ENCODE assay signal across 8 cellular contexts in the genomic region with DNA sequence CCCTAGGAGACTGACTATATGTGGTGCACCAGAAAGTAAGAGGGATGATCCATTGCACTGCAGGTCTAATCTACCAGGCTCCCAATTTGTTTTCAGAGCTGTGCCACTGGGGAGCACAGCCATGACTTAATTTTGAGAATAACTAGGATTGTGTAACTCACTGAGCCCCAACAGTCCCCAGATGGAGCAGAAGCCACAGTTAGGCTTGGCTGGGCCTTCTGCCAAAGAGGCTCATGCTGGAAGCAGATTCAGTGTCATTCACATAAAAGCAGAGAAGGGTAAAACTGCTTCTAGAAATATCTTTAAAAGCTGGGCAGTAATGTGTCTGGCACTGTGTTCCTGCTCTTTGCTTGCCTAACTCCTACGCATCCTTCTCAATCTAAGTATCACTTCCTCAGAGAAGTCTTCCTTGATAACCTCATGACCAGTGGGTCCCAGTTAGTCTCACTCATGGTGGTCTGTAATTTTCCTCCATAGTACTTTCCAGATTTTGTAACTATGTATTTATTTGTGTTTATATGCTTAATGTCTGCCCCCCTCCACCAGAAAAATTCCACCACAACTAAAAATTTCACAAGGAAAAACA. TPM values are rescaled to one million over a fixed set of nuclear protein-coding genes. Genes with fewer than 3 reads are reported as not detected.
DNase-seq lines count a peak whose midpoint lies in the region; FAIRE-seq and TF ChIP-seq lines count a peak whose summit lies in the region.

No MANE protein-coding gene starts in this region.

- peaks cover 24% of the 10 kb centered on the region for H3K4me1 ChIP-seq in A673 (ENCODE audit: insufficient read depth, low read length, poor library complexity, severe bottlenecking)
- peaks cover 22% of the 10 kb centered on the region for H3K4me1 ChIP-seq in astrocyte (ENCODE audit: insufficient read depth, low read length)
- peaks cover 30% of the 10 kb centered on the region for H3K4me1 ChIP-seq in mesenchymal stem cell (ENCODE audit: control insufficient read depth, insufficient read depth, low read depth, low read length)
- peaks cover 8 to 14% of the 10 kb centered on the region in 2 donors for H3K4me1 ChIP-seq in neuronal stem cell (ENCODE audit: control insufficient read depth in 2 of 2, insufficient read depth in 1 of 2, low read depth in 1 of 2, low read length in 2 of 2)
- peaks cover 6 to 17% of the 10 kb centered on the region in 2 donors for H3K4me1 ChIP-seq in kidney (ENCODE audit: control insufficient read depth in 1 of 2, insufficient read depth in 1 of 2, low read depth in 1 of 2, low read length in 2 of 2)

- H2BK15ac ChIP-seq in mesenchymal stem cell (ENCODE audit: low read depth, poor library complexity, severe bottlenecking) (no peak overlapping the region), neuronal stem cell (ENCODE audit: low read length) (no peak overlapping the region)

- H3K36me3 ChIP-seq in A673 (ENCODE audit: insufficient read depth, low read length, poor library complexity, severe bottlenecking) (peaks cover 31% of the 10 kb centered on the region), astrocyte (ENCODE audit: insufficient read depth, low read length) (peaks cover 13% of the 10 kb centered on the region), mesenchymal stem cell (ENCODE audit: control insufficient read depth in 1 of 2, insufficient read depth in 2 of 2, low read depth in 1 of 2, low read length in 2 of 2) (peaks cover 47 to 50% of the 10 kb centered on the region in 2 experiments), neuronal stem cell (replicated peaks in 1 of 2; ENCODE audit: control insufficient read depth in 2 of 2, insufficient read depth in 2 of 2, low read length in 2 of 2) (peaks cover 10 to 43% of the 10 kb centered on the region in 2 donors), kidney (ENCODE audit: control insufficient read depth in 1 of 2, insufficient read depth in 2 of 2, low read length in 2 of 2) (peaks cover 10 to 14% of the 10 kb centered on the region in 2 donors)

- H3K79me1 ChIP-seq in mesenchymal stem cell (replicated peaks; ENCODE audit: low read length, poor library complexity, severe bottlenecking) (peaks cover 21% of the 10 kb centered on the region), neuronal stem cell (ENCODE audit: low read depth, low read length) (peaks cover 9% of the 10 kb centered on the region)

- H3K27me3 Mint-ChIP-seq in HFFc6 (ENCODE audit: insufficient read depth) (peaks cover 2% of the 10 kb centered on the region; the same call in 1 of the 2 replicates), astrocyte (ENCODE audit: low read depth, unreplicated experiment) (no peaks in the 10 kb centered on the region)

- H3K27ac Mint-ChIP-seq in HFFc6 (peak overlapping the region; percentile 93), astrocyte (ENCODE audit: unreplicated experiment) (peak overlapping the region; percentile 79)

- intact Hi-C loops in A673 (cut with micrococcal nuclease; ENCODE audit: unreplicated experiment) (no loop called here), kidney (cut with DNase I) (no loop called here)

- H2BK5ac ChIP-seq in mesenchymal stem cell (ENCODE audit: low read depth, low read length, poor library complexity, severe bottlenecking) (no peak overlapping the region), neuronal stem cell (ENCODE audit: low read length) (no peak overlapping the region)

- H3K4me3 Mint-ChIP-seq in HFFc6, result peak overlapping the region; percentile 65
- peak overlapping the region; percentile 35 for H3K4me3 Mint-ChIP-seq in astrocyte (ENCODE audit: unreplicated experiment)

- peak; percentile 63 for DNase-seq in A673 (ENCODE audit: low spot score)
- DNase-seq in HFFc6, result peak; percentile 73
- DNase-seq in astrocyte (ENCODE audit: low read depth), result peak; percentile 29
- peak; percentile 48 for DNase-seq in mesenchymal stem cell
- no peak for DNase-seq in DMS53 (lab: John Stamatoyannopoulos, UW)
- DNase-seq in D721Med (ENCODE audit: insufficient read length, low spot score), result no peak
- DNase-seq in neuronal stem cell (ENCODE audit: low spot score), result no peak
- DNase-seq in kidney, result no peak

- H3K23ac ChIP-seq in mesenchymal stem cell (ENCODE audit: low read length in 2 of 2) (peak overlapping the region in 1 of 2 experiments; percentile 2), neuronal stem cell (ENCODE audit: low read depth, low read length, poor library complexity) (no peak overlapping the region)

- peaks cover 61% of the 10 kb centered on the region for H3K4me1 Mint-ChIP-seq in HFFc6 (ENCODE audit: low read depth)
- peaks cover 40% of the 10 kb centered on the region for H3K4me1 Mint-ChIP-seq in astrocyte (ENCODE audit: low read depth, unreplicated experiment)

- no peak overlapping the region for H3K14ac ChIP-seq in mesenchymal stem cell (ENCODE audit: low read length in 2 of 2)
- H3K14ac ChIP-seq in neuronal stem cell (ENCODE audit: low read length), result no peak overlapping the region

- H3K9ac ChIP-seq in astrocyte (ENCODE audit: low read length) (no peak overlapping the region), mesenchymal stem cell (ENCODE audit: low read length) (peak overlapping the region; percentile 74), neuronal stem cell (ENCODE audit: low read depth, low read length, poor library complexity) (no peak overlapping the region), kidney (ENCODE audit: low read length in 2 of 2) (no peak overlapping the region)

- H2AK5ac ChIP-seq in mesenchymal stem cell (ENCODE audit: low read length, severe bottlenecking), result no peak overlapping the region
- no peak overlapping the region for H2AK5ac ChIP-seq in neuronal stem cell (ENCODE audit: low read depth, low read length)

- H3K4ac ChIP-seq in mesenchymal stem cell (ENCODE audit: low read depth in 1 of 2, low read length in 2 of 2), result no peak overlapping the region
- H3K4ac ChIP-seq in neuronal stem cell (ENCODE audit: low read length), result no peak overlapping the region

- H3K18ac ChIP-seq in mesenchymal stem cell (ENCODE audit: low read depth in 1 of 2, low read length in 2 of 2) (no peak overlapping the region), neuronal stem cell (ENCODE audit: low read length) (no peak overlapping the region)

- H3K27me3 ChIP-seq in A673 (replicated peaks; ENCODE audit: insufficient read depth, low read depth, low read length, poor library complexity), result no peaks in the 10 kb centered on the region
- no peaks in the 10 kb centered on the region for H3K27me3 ChIP-seq in astrocyte (ENCODE audit: insufficient read depth, low read length)
- H3K27me3 ChIP-seq in mesenchymal stem cell (ENCODE audit: control insufficient read depth in 1 of 2, insufficient read depth in 1 of 2, low read length in 2 of 2), result no peaks in the 10 kb centered on the region
- no peaks in the 10 kb centered on the region for H3K27me3 ChIP-seq in neuronal stem cell (ENCODE audit: control insufficient read depth in 3 of 3, insufficient read depth in 3 of 3, low read depth in 1 of 3, low read length in 3 of 3)

- FAIRE-seq in astrocyte (lab: Jason Lieb, UNC) (no peak), D721Med (lab: Jason Lieb, UNC) (no peak), kidney (lab: Jason Lieb, UNC) (no peak)

- H3K9me3 Mint-ChIP-seq in HFFc6, result no peaks in the 10 kb centered on the region
- H3K9me3 Mint-ChIP-seq in astrocyte (ENCODE audit: unreplicated experiment), result no peaks in the 10 kb centered on the region

- H4K91ac ChIP-seq in mesenchymal stem cell (ENCODE audit: low read length) (no peak overlapping the region), neuronal stem cell (ENCODE audit: low read depth, low read length, poor library complexity) (no peak overlapping the region)

- no peak overlapping the region for H2BK120ac ChIP-seq in mesenchymal stem cell (ENCODE audit: low read depth, low read length)
- no peak overlapping the region for H2BK120ac ChIP-seq in neuronal stem cell (ENCODE audit: low read depth, low read length)

- TF ChIP-seq CTCF in A673 (conservative IDR thresholded peaks at IDR 0.05; ENCODE audit: low read depth, low read length), result no peak
- no peak for TF ChIP-seq CTCF in HFFc6 (IDR thresholded peaks at IDR 0.05)
- no peak for TF ChIP-seq CTCF in astrocyte (IDR thresholded peaks at IDR 0.05; ENCODE audit: insufficient read depth, low read depth, low read length)
- TF ChIP-seq CTCF in D721Med (IDR thresholded peaks at IDR 0.05; ENCODE audit: insufficient read depth, missing control alignments), result no peak
- no peak for TF ChIP-seq CTCF in kidney (IDR thresholded peaks at IDR 0.05; ENCODE audit: borderline replicate concordance, extremely low read depth, insufficient read depth)

- no peak overlapping the region for H3K4me3 ChIP-seq in A673 (ENCODE audit: low read depth, low read length, poor library complexity, severe bottlenecking)
- H3K4me3 ChIP-seq in astrocyte (ENCODE audit: insufficient read depth, low read depth, low read length), result no peak overlapping the region
- H3K4me3 ChIP-seq in mesenchymal stem cell (ENCODE audit: insufficient read depth in 1 of 2, low read depth in 1 of 2, low read length in 2 of 2), result no peak overlapping the region
- H3K4me3 ChIP-seq in neuronal stem cell (ENCODE audit: low read length in 2 of 2), result no peak overlapping the region
- no peak overlapping the region for H3K4me3 ChIP-seq in kidney (ENCODE audit: low read length in 2 of 2)

- H3K79me2 ChIP-seq in astrocyte (ENCODE audit: insufficient read depth, low read length), result peaks cover 90% of the 10 kb centered on the region

- POLR2A ChIA-PET in A673 (lab: Charles Lee; ENCODE audit: low non-redundant PET), result no interaction called here

- H3K4me2 ChIP-seq in astrocyte (ENCODE audit: low read length) (no peak overlapping the region), mesenchymal stem cell (ENCODE audit: low read length, poor library complexity, severe bottlenecking) (no peak overlapping the region), neuronal stem cell (ENCODE audit: insufficient read depth, low read length, poor library complexity, severe bottlenecking) (no peak overlapping the region)

- H3K36me3 Mint-ChIP-seq in HFFc6 (ENCODE audit: low read depth), result peaks cover 14% of the 10 kb centered on the region; the same call in 1 of the 2 replicates
- peaks cover 15% of the 10 kb centered on the region for H3K36me3 Mint-ChIP-seq in astrocyte (ENCODE audit: low read depth, unreplicated experiment)

- 100% methylated on average over 1 of the region's 1 CpG for WGBS in mesenchymal stem cell
- WGBS in neuronal stem cell (ENCODE audit: extremely low coverage in 2 of 2, insufficient read length in 2 of 2, insufficient replicate concordance in 1 of 2), 2 donors, result no CpG with 5 or more reads among the region's 1 CpG

- CTCF ChIA-PET in A673 (lab: Charles Lee), result interaction anchor here (0.8 kb wide), 1 partner anchor 20 kb away, joined by 3 read pairs; no protein-coding TSS in a partner anchor

- peak overlapping the region; percentile 62 for H3K27ac ChIP-seq in A673 (ENCODE audit: low read depth, low read length, poor library complexity, severe bottlenecking)
- no peak overlapping the region for H3K27ac ChIP-seq in astrocyte (ENCODE audit: low read depth, low read length)
- H3K27ac ChIP-seq in mesenchymal stem cell (ENCODE audit: low read length, poor library complexity, severe bottlenecking), result no peak overlapping the region
- no peak overlapping the region for H3K27ac ChIP-seq in neuronal stem cell (replicated peaks; ENCODE audit: low read length)
- peak overlapping the region in 1 of 2 donors; percentile 40 for H3K27ac ChIP-seq in kidney (ENCODE audit: low read depth in 2 of 2, low read length in 2 of 2)

- H4K20me1 ChIP-seq in astrocyte (ENCODE audit: insufficient read depth, low read length), result peaks cover 61% of the 10 kb centered on the region

- no peak overlapping the region for H2AFZ ChIP-seq in astrocyte (ENCODE audit: low read depth, low read length)
- no peak overlapping the region for H2AFZ ChIP-seq in mesenchymal stem cell (ENCODE audit: low read depth, low read length)
- H2AFZ ChIP-seq in neuronal stem cell (ENCODE audit: low read length), result no peak overlapping the region

- H3K9me3 ChIP-seq in A673 (ENCODE audit: low read depth, low read length, poor library complexity, severe bottlenecking), result no peaks in the 10 kb centered on the region
- no peaks in the 10 kb centered on the region for H3K9me3 ChIP-seq in astrocyte (ENCODE audit: insufficient read depth, low read depth, low read length)
- no peaks in the 10 kb centered on the region for H3K9me3 ChIP-seq in mesenchymal stem cell (ENCODE audit: control insufficient read depth, low read length)
- H3K9me3 ChIP-seq in neuronal stem cell (replicated peaks in 1 of 2; ENCODE audit: control insufficient read depth in 2 of 2, insufficient read depth in 1 of 2, low read depth in 1 of 2, low read length in 2 of 2), result no peaks in the 10 kb centered on the region
- H3K9me3 ChIP-seq in kidney (ENCODE audit: control insufficient read depth in 1 of 2, low read length in 2 of 2), result no peaks in the 10 kb centered on the region

- BruUV-seq in A673 (replicated peaks; lab: Mats Ljungman, UMichigan), result no TSS peak

- no peak overlapping the region for H2BK12ac ChIP-seq in mesenchymal stem cell (ENCODE audit: low read length in 2 of 2)
- no peak overlapping the region for H2BK12ac ChIP-seq in neuronal stem cell (ENCODE audit: low read length)

- H4K8ac ChIP-seq in mesenchymal stem cell (ENCODE audit: low read length) (no peak overlapping the region), neuronal stem cell (ENCODE audit: low read depth, low read length) (no peak overlapping the region)

RNA-seq across cellular contexts. Expression of gene STK40, which starts 20.3 kb away (rescaled TPM):
- total RNA-seq in A673 (2021), result 93.2 and 109 TPM in 2 replicates
- total RNA-seq in HFFc6 (2021; fragmentation: NEBNext Ultra II Directional; extraction: Animal tissue kit (Norgen Biotek cat#: 25700)), result 10 to 100 TPM; 24.1 to 26.5 (median 25.1) TPM
- 69.6 and 71.1 TPM in 2 replicates for total RNA-seq in astrocyte
- 55.6 TPM for polyA plus RNA-seq in mesenchymal stem cell (2013, experiment 1 of 2)
- 54.5 TPM for polyA plus RNA-seq in mesenchymal stem cell (2013, experiment 2 of 2)
- polyA plus RNA-seq in neuronal stem cell (2013, experiment 1 of 2), result 49.4 TPM
- 50.2 TPM for polyA plus RNA-seq in neuronal stem cell (2013, experiment 2 of 2)
- total RNA-seq in kidney, result 39.2 TPM
- polyA plus RNA-seq in kidney (ENCODE audit: insufficient read depth, low read depth, low replicate concordance), result 30.9 TPM

RNA-seq across cellular contexts. Expression of gene LSM10, which starts 32.3 kb away (rescaled TPM):
- total RNA-seq in A673 (2021) (60.7 and 68.0 TPM in 2 replicates), astrocyte (48.9 and 53.5 TPM in 2 replicates), kidney (29.5 TPM)
- 10 to 100 TPM; 44.6 to 58.7 (median 49.6) TPM for total RNA-seq in HFFc6 (2021; fragmentation: NEBNext Ultra II Directional; extraction: Animal tissue kit (Norgen Biotek cat#: 25700))
- 62.4 TPM for polyA plus RNA-seq in mesenchymal stem cell (2013, experiment 1 of 2)
- polyA plus RNA-seq in mesenchymal stem cell (2013, experiment 2 of 2), result 61.1 TPM
- polyA plus RNA-seq in neuronal stem cell (2013, experiment 1 of 2), result 46.9 TPM
- polyA plus RNA-seq in neuronal stem cell (2013, experiment 2 of 2), result 46.5 TPM
- 91.6 TPM for polyA plus RNA-seq in kidney (ENCODE audit: insufficient read depth, low read depth, low replicate concordance)

RNA-seq across cellular contexts. Expression of gene EVA1B, which starts 42.0 kb away (rescaled TPM):
- total RNA-seq in A673 (2021) (6.2 and 8.4 TPM in 2 replicates), astrocyte (57.3 and 63.0 TPM in 2 replicates), kidney (31.8 TPM)
- 100 to 1,000 TPM; 152 to 206 (median 155) TPM for total RNA-seq in HFFc6 (2021; fragmentation: NEBNext Ultra II Directional; extraction: Animal tissue kit (Norgen Biotek cat#: 25700))
- polyA plus RNA-seq in mesenchymal stem cell (2013, experiment 1 of 2), result 129 TPM
- polyA plus RNA-seq in mesenchymal stem cell (2013, experiment 2 of 2), result 133 TPM
- polyA plus RNA-seq in neuronal stem cell (2013, experiment 1 of 2), result 26.4 TPM
- 25.2 TPM for polyA plus RNA-seq in neuronal stem cell (2013, experiment 2 of 2)
- 91.8 TPM for polyA plus RNA-seq in kidney (ENCODE audit: insufficient read depth, low read depth, low replicate concordance)

RNA-seq across cellular contexts. Expression of gene SH3D21, which starts 59.2 kb away (rescaled TPM):
- total RNA-seq in A673 (2021) (2.9 and 4.0 TPM in 2 replicates), astrocyte (13.6 and 16.3 TPM in 2 replicates), kidney (33.4 TPM)
- 1 to 10 TPM; 2.7 to 5.3 (median 2.9) TPM for total RNA-seq in HFFc6 (2021; fragmentation: NEBNext Ultra II Directional; extraction: Animal tissue kit (Norgen Biotek cat#: 25700))
- 1.9 TPM for polyA plus RNA-seq in mesenchymal stem cell (2013, experiment 1 of 2)
- polyA plus RNA-seq in mesenchymal stem cell (2013, experiment 2 of 2), result 1.8 TPM
- polyA plus RNA-seq in neuronal stem cell (2013, experiment 1 of 2), result 3.3 TPM
- polyA plus RNA-seq in neuronal stem cell (2013, experiment 2 of 2), result 3.3 TPM
- polyA plus RNA-seq in kidney (ENCODE audit: insufficient read depth, low read depth, low replicate concordance), result 5.7 TPM

Comparison
In these comparisons a context has a peak if more than half of its experiments do, and no peak if none do; other contexts are left out.
1. DNase-seq: peak in A673 (single experiment), HFFc6 (single experiment), astrocyte (single experiment) and mesenchymal stem cell (single experiment); none in DMS53 (single experiment), D721Med (single experiment), neuronal stem cell (single experiment) and kidney (single experiment).